ENCODE assay signal across 14 cellular contexts in the genomic region with DNA sequence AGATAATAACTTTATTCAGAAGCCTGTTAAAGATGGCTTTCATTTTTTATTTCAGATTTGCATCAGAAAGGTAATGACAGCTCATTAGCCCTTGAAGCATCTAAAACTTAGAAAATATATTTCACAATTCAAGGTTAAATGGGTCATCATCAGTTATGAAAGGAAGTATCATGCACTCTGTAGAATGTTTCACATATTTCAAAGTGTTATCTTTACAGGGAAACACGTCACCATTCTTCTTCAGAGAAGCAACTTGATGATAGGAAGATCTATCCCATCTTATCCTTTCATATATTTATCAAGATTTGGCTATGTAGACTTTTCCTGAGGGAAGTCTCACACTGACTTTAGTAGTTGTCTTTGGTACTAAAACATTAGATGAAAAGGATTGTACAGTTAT.
A peak's percentile ranks its signal among the peaks of the same experiment; 100 is the strongest.
DNase-seq lines count a peak whose midpoint lies in the region; FAIRE-seq lines count a peak whose summit lies in the region.
"Had no signal": no experiment of that assay in that cellular context is flagged by ENCODE, and none has a peak within 500 bp of the region (broad histone marks: within the 10 kb centered on the region; RNA-seq: fewer than 3 reads in every experiment).

No MANE protein-coding gene starts in this region.

- DNase-seq in GM18507 (ENCODE audit: extremely low spot score, insufficient read length, low read depth) (no peak), NCI-H460 (ENCODE audit: extremely low read depth, low read depth) (peak; percentile 5), amniotic epithelial cell (ENCODE audit: low read depth) (peak; percentile 67), MV-4-11 (lab: John Stamatoyannopoulos, UW) (no peak), HT-29 (ENCODE audit: low spot score) (no peak), OCI-M1 (lab: John Stamatoyannopoulos, UW) (no peak)
- DNase-seq: Calu3; CD8-positive, alpha-beta T cell; DMS79 treated with DMSO at 0.1 percent for 48 hours; EL; GM23248; HCEC 1CT had no signal

- FAIRE-seq in GM18507 (lab: Jason Lieb, UNC): peak; percentile 33
- FAIRE-seq: GM12878, H54 had no signal

Comparison
In these comparisons a context has a peak if more than half of its experiments do, and no peak if none do; other contexts are left out.
1. DNase-seq: peak in NCI-H460 (single experiment) and amniotic epithelial cell (single experiment); none in GM18507 (single experiment), MV-4-11 (single experiment), HT-29 (single experiment) and OCI-M1 (single experiment).